In genomic region chr1:201946224-201946908, GRCh38 we compare ENCODE assay signal across 9 cellular contexts. TPM values are rescaled to one million over a fixed set of nuclear protein-coding genes. Genes with fewer than 3 reads are reported as not detected.
A peak's percentile ranks its signal among the peaks of the same experiment; 100 is the strongest.
DNase-seq lines count a peak whose midpoint lies in the region; ATAC-seq lines count a peak whose summit lies in the region.
"Had no signal": no experiment of that assay in that cellular context is flagged by ENCODE, and none has a peak within 500 bp of the region (broad histone marks: within the 10 kb centered on the region; RNA-seq: fewer than 3 reads in every experiment).

Gene LMOD1 (minus strand): TSS chr1:201946548. CDS start chr1:201946340, 208 bp downstream.

- H3K27ac Mint-ChIP-seq in immature natural killer cell = no peak within 1 kb of the TSS
- H3K27ac Mint-ChIP-seq: T-helper 1 cell treated with Interleukin-12 subunit alpha and Interleukin-12 subunit beta and Interleukin-4 antibody, amounts not matched to agents 30 μg/mL and 1 μg/mL, for 36 hours had no signal

- H3K4me1 Mint-ChIP-seq in immature natural killer cell = peaks cover 9% of the 10 kb centered on the region in 2 donors

- peak within 1 kb of the TSS in 3 of 5 donors; percentile 53 to 69 (median 56) for H3K4me3 Mint-ChIP-seq in immature natural killer cell
- H3K4me3 Mint-ChIP-seq: T-helper 1 cell treated with Interleukin-12 subunit alpha and Interleukin-12 subunit beta and Interleukin-4 antibody, amounts not matched to agents 30 μg/mL and 1 μg/mL, for 36 hours had no signal

- intact Hi-C loops in sciatic nerve (cut with DNase I) = no loop called here

- H3K36me3 Mint-ChIP-seq in immature natural killer cell = no peaks in the 10 kb centered on the region

- no peaks in the 10 kb centered on the region for H3K9me3 Mint-ChIP-seq in immature natural killer cell
- H3K9me3 Mint-ChIP-seq: T-helper 1 cell treated with Interleukin-12 subunit alpha and Interleukin-12 subunit beta and Interleukin-4 antibody, amounts not matched to agents 30 μg/mL and 1 μg/mL, for 36 hours had no signal

- peaks cover 21 to 22% (median 21%) of the 10 kb centered on the region in 3 donors for H3K27me3 Mint-ChIP-seq in immature natural killer cell (ENCODE audit: low read depth in 3 of 3)

- in situ Hi-C loops in G401 (cut with HindIII; ENCODE audit: low sequenced_read_pairs) = no loop called here

- ATAC-seq in sciatic nerve (peak; percentile 96), HG02642 (IDR thresholded peaks at IDR 0.05; ENCODE audit: poor library complexity, unreplicated experiment) (no peak), HG03378 (IDR thresholded peaks at IDR 0.05; ENCODE audit: unreplicated experiment) (no peak)

- peak; percentile 85 for DNase-seq in G401 (ENCODE audit: low spot score)
- DNase-seq in NCI-H524 (lab: John Stamatoyannopoulos, UW) = peak; percentile 64 to 82
- peak; percentile 76 for DNase-seq in cerebellum (ENCODE audit: low spot score)
- no peak for DNase-seq in immature natural killer cell
- peak; percentile 88 for DNase-seq in sciatic nerve (ENCODE audit: low spot score)
- no peak for DNase-seq in NCI-H2081 treated with DMSO at 0.1 percent for 48 hours (lab: John Stamatoyannopoulos, UW)

RNA-seq across cellular contexts. Expression of gene LMOD1, which starts in this region (rescaled TPM):
- 2.4 and 2.5 TPM in 2 replicates for total RNA-seq in G401 (2014; rRNA removed; shearing (Covaris generic))
- total RNA-seq in cerebellum (0.64 TPM), sciatic nerve (41.6 TPM)
- not detected for polyA plus RNA-seq in immature natural killer cell

Comparison
In these comparisons a context has a peak if more than half of its experiments do, and no peak if none do; other contexts are left out.
1. RNA of gene LMOD1 (total RNA-seq): 41.6 TPM in sciatic nerve (single experiment); 2.4 to 2.5 TPM in G401 and 0.64 TPM in cerebellum (single experiment); every median in the first group is over 10 times any median in the second.
2. Peak in DNase-seq in cerebellum; RNA of the gene not detected or under 1 TPM.
3. DNase-seq: peak in G401 (single experiment), NCI-H524 (2 of 2) and sciatic nerve (single experiment); none in immature natural killer cell (0 of 3) and NCI-H2081 treated with DMSO at 0.1 percent for 48 hours (single experiment).